In the genomic region with DNA sequence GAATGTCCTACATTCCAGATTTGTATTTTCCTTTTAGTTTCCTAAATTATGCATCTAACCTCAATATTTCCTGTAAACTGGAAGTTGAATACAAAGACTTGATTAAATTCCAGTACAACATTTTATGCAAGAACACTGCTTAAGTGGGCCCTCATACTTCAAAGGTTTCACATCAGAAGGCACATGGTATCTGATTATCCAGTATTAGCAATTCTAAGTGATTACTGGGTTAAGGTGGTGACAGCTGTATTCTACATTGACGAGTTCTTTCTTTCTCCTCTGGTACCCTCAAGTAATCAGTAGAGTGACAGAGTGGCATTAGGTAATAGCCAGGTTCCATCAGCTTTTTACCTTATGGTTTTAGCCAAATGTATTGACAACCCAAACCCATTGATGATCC, we compare ENCODE assay signal across 32 cellular contexts. TPM values are rescaled to one million over a fixed set of nuclear protein-coding genes. Genes with fewer than 3 reads are reported as not detected.
"Had no signal": no experiment of that assay in that cellular context is flagged by ENCODE, and none has a peak within 500 bp of the region (broad histone marks: within the 10 kb centered on the region; RNA-seq: fewer than 3 reads in every experiment).

No MANE protein-coding gene starts in this region.

- H3K27me3 ChIP-seq: cardiac muscle cell, Peyer's patch had no signal

- ATAC-seq: activated CD8-positive, alpha-beta memory T cell treated with anti-CD3 and anti-CD28 coated beads, Interleukin-2, amount 10 ng/mL, durations not matched to agents 7 days and 5 days; activated naive CD8-positive, alpha-beta T cell treated with anti-CD3 and anti-CD28 coated beads, Interleukin-2, amount 50 U/mL, for 24 hours; PC-3 had no signal

- H3K4me2 ChIP-seq: KMS-11 had no signal

- DNase-seq: activated B cell treated with CpG ODN at 0.5 μM for 24 hours; activated CD4-positive, alpha-beta memory T cell treated with anti-CD3 and anti-CD28 coated beads, Interleukin-2, amount 10 ng/mL, durations not matched to agents 7 days and 5 days; activated CD4-positive, alpha-beta T cell treated with anti-CD3 and anti-CD28 coated beads for 4 hours; activated CD4-positive, CD25-positive, alpha-beta regulatory T cell treated with anti-CD3 and anti-CD28 coated beads, Interleukin-2, amount 50 U/mL, for 72 hours; activated CD8-positive, alpha-beta memory T cell treated with anti-CD3 and anti-CD28 coated beads for 24 hours; activated CD8-positive, alpha-beta memory T cell treated with anti-CD3 and anti-CD28 coated beads, Interleukin-2, amount 10 ng/mL, durations not matched to agents 7 days and 5 days; activated CD8-positive, alpha-beta memory T cell treated with anti-CD3 and anti-CD28 coated beads, Interleukin-2, amount 50 U/mL, for 48 hours; activated effector memory CD4-positive, alpha-beta T cell treated with Interleukin-2 at 50 U/mL for 16 hours; activated naive CD4-positive, alpha-beta T cell treated with anti-CD3 and anti-CD28 coated beads, Interleukin-2, amount 10 ng/mL, durations not matched to agents 7 days and 5 days; activated naive CD8-positive, alpha-beta T cell treated with anti-CD3 and anti-CD28 coated beads, Interleukin-2, amount 50 U/mL, for 24 hours; activated T-cell treated with anti-CD3 and anti-CD28 coated beads, Interleukin-2, amount 50 U/mL, for 48 hours; anterior cingulate cortex; NCI-H1092 treated with DMSO at 0.1 percent for 48 hours; NCI-H1417; NCI-H146; NCI-H187 treated with DMSO at 0.1 percent for 48 hours; NCI-H2081; NCI-H226; NCI-H446 treated with DMSO at 0.1 percent for 48 hours; NCI-H69; NK-92 treated with Interleukin-12 subunit alpha and Interleukin-12 subunit beta, amount 100 ng/mL, for 24 hours; PC-3; Peyer's patch; RPMI8226; SHP77 treated with DMSO at 0.1 percent for 48 hours; T-helper 1 cell; T-helper 2 cell; T-helper 9 cell had no signal

- H3K9me3 ChIP-seq: Peyer's patch had no signal

- H3K4me3 ChIP-seq: cardiac muscle cell, Peyer's patch had no signal

- H3K27ac ChIP-seq: cardiac muscle cell, KMS-11, Peyer's patch, VCaP had no signal

- H3K9ac ChIP-seq: KMS-11 had no signal

- H3K4me1 ChIP-seq: Peyer's patch had no signal

RNA-seq across cellular contexts. Expression of gene POGLUT2, which starts 18.5 kb away (rescaled TPM):
- total RNA-seq: SK-MEL-5 had no signal
